In the genomic region with DNA sequence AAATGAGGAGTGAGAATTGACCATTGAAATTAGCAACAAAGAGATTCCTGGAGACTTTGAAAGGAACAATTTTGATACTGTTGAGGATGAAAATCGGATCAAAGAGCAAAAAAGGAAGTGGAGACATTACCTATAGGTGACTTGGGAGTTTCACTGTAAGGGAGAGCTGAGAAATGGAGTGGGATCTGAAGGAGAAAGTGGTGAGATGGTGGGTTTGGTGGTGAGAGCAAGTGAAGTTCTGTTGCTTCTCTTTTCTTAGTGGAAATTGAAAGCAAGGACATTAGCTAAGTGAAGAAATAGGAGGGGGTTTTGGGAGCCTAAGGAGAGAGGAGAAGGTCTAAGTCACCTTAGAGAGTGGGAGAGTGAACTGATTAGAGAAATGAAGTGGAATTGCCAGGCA, we compare ENCODE assay signal across 39 cellular contexts. TPM values are rescaled to one million over a fixed set of nuclear protein-coding genes. Genes with fewer than 3 reads are reported as not detected.
"Had no signal": no experiment of that assay in that cellular context is flagged by ENCODE, and none has a peak within 500 bp of the region (broad histone marks: within the 10 kb centered on the region; RNA-seq: fewer than 3 reads in every experiment).

No MANE protein-coding gene starts in this region.

- DNase-seq: activated effector memory CD4-positive, alpha-beta T cell treated with anti-CD3 and anti-CD28 coated beads, Interleukin-2, amount 50 U/mL, for 16 hours; activated effector memory CD4-positive, alpha-beta T cell treated with Interleukin-2 at 50 U/mL for 16 hours; activated gamma-delta T cell; activated gamma-delta T cell treated with Interleukin-2 at 50 U/mL for 16 hours; activated naive CD4-positive, alpha-beta T cell; activated naive CD4-positive, alpha-beta T cell treated with anti-CD3 and anti-CD28 coated beads for 36 hours; activated naive CD4-positive, alpha-beta T cell treated with anti-CD3 and anti-CD28 coated beads, Interleukin-2, amount 10 ng/mL, durations not matched to agents 7 days and 5 days; activated naive CD4-positive, alpha-beta T cell treated with anti-CD3 and anti-CD28 coated beads, Interleukin-2, amount 50 U/mL, for 16 hours; activated naive CD4-positive, alpha-beta T cell treated with Interleukin-2 at 50 U/mL for 16 hours; activated naive CD8-positive, alpha-beta T cell treated with anti-CD3 and anti-CD28 coated beads for 36 hours; activated naive CD8-positive, alpha-beta T cell treated with anti-CD3 and anti-CD28 coated beads, Interleukin-2, amount 10 ng/mL, durations not matched to agents 7 days and 5 days; activated naive CD8-positive, alpha-beta T cell treated with anti-CD3 and anti-CD28 coated beads, Interleukin-2, amount 50 U/mL, for 24 hours; activated T-cell treated with anti-CD3 and anti-CD28 coated beads, Interleukin-2, amount 50 U/mL, for 1 hour; activated T-cell treated with anti-CD3 and anti-CD28 coated beads, Interleukin-2, amount 50 U/mL, for 24 hours; activated T-cell treated with anti-CD3 and anti-CD28 coated beads, Interleukin-2, amount 50 U/mL, for 4 hours; activated T-cell treated with anti-CD3 and anti-CD28 coated beads, Interleukin-2, amount 50 U/mL, for 72 hours; adrenal gland; amniotic stem cell; amygdala; anterior cingulate cortex; aorta; body of pancreas; brain microvascular endothelial cell; caudate nucleus; central memory CD4-positive, alpha-beta T cell; cerebellar nuclear complex had no signal

- ATAC-seq: activated naive CD4-positive, alpha-beta T cell treated with anti-CD3 and anti-CD28 coated beads, Interleukin-2, amount 50 U/mL, for 72 hours; activated naive CD8-positive, alpha-beta T cell treated with anti-CD3 and anti-CD28 coated beads, Interleukin-2, amount 50 U/mL, for 24 hours; activated T-cell treated with anti-CD3 and anti-CD28 coated beads, Interleukin-2, amount 50 U/mL, for 4 hours; activated T-cell treated with anti-CD3 and anti-CD28 coated beads, Interleukin-2, amount 50 U/mL, for 72 hours; activated T-helper 17 cell treated with anti-CD3 and anti-CD28 coated beads, Interleukin-2, amount 50 U/mL, for 72 hours; body of pancreas had no signal

- H3K4me1 ChIP-seq: breast epithelium had no signal

- H3K27me3 ChIP-seq: adrenal gland, ascending aorta, body of pancreas, brain microvascular endothelial cell, breast epithelium, cardiac muscle cell had no signal

- H3K4me3 ChIP-seq: adrenal gland, ascending aorta, body of pancreas, breast epithelium, cardiac muscle cell had no signal

- H3K27ac ChIP-seq: adrenal gland, ascending aorta, body of pancreas, brain microvascular endothelial cell, breast epithelium, cardiac muscle cell had no signal

- FAIRE-seq: astrocyte, bronchial epithelial cell had no signal

- H3K9me3 ChIP-seq: adrenal gland, ascending aorta, body of pancreas, breast epithelium had no signal

RNA-seq across cellular contexts. Expression of a gene that starts 16.7 kb away (rescaled TPM):
- total RNA-seq: activated naive CD4-positive, alpha-beta T cell treated with anti-CD3 and anti-CD28 coated beads for 36 hours; activated naive CD4-positive, alpha-beta T cell treated with anti-CD3 and anti-CD28 coated beads, Interleukin-2, amount 50 U/mL, for 72 hours; activated naive CD8-positive, alpha-beta T cell treated with anti-CD3 and anti-CD28 coated beads for 36 hours; activated naive CD8-positive, alpha-beta T cell treated with anti-CD3 and anti-CD28 coated beads, Interleukin-2, amount 10 ng/mL, durations not matched to agents 7 days and 5 days; activated T-cell treated with anti-CD3 and anti-CD28 coated beads, Interleukin-2, amount 50 U/mL, for 4 hours; activated T-cell treated with anti-CD3 and anti-CD28 coated beads, Interleukin-2, amount 50 U/mL, for 72 hours; activated T-helper 1 cell treated with anti-CD3 and anti-CD28 coated beads, Interleukin-12 subunit alpha, Interleukin-12 subunit beta, Interleukin-2, Interleukin-4 antibody, amounts not matched to agents 30 ng/mL and 10 ng/mL and 1 ng/mL, durations not matched to agents 14 hours and 24 hours and 36 hours; activated T-helper 17 cell treated with anti-CD3 and anti-CD28 coated beads, Interleukin-2, amount 50 U/mL, for 72 hours; activated T-helper 2 cell treated with anti-CD3 and anti-CD28 coated beads, Interferon-gamma antibody, Interleukin-2, Interleukin-4, amounts not matched to agents 10 μg/mL and 5 μg/mL and 100 μg/mL, durations not matched to agents 14 hours and 24 hours and 36 hours; adrenal gland; aorta; ascending aorta; astrocyte; body of pancreas; breast epithelium; bronchial epithelial cell; cardiac muscle cell; cardiac septum; cerebellum; chondrocyte had no signal
- polyA plus RNA-seq: adipose tissue, adrenal gland, aorta, cardiac muscle cell had no signal
